30 cellular contexts compared by ENCODE assay signal in the genomic region with DNA sequence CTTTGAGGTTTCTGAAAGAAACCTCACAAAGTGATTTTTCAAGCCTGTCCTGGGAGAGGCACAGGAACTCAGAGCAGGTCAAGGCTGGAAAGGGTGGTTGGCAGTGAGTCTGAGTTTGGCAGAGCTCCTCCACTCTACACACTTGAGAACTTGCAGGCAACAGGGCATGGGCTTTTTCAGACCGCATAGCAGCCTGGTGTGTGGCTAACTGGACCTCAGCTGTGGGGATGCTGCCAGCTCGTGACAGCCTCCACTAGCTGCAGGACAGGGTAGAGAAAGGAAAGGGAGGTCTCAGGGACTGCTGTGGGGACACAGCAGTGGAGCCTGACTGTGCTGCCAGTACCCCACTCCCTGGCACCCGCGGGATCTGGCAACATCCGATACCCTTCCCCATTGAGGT. TPM values are rescaled to one million over a fixed set of nuclear protein-coding genes. Genes with fewer than 3 reads are reported as not detected.
A peak's percentile ranks its signal among the peaks of the same experiment; 100 is the strongest.
DNase-seq lines count a peak whose midpoint lies in the region; ATAC-seq and TF ChIP-seq lines count a peak whose summit lies in the region.
"Had no signal": no experiment of that assay in that cellular context is flagged by ENCODE, and none has a peak within 500 bp of the region (broad histone marks: within the 10 kb centered on the region; RNA-seq: fewer than 3 reads in every experiment).

No MANE protein-coding gene starts in this region.

- DNase-seq in Ammon's horn (ENCODE audit: low spot score) (peak; percentile 47), DMS79 treated with DMSO at 0.1 percent for 48 hours (lab: John Stamatoyannopoulos, UW) (peak; percentile 42), colonic mucosa (no peak), myocyte (ENCODE audit: low read depth) (peak; percentile 77), uterus (no peak), DMS153 (lab: John Stamatoyannopoulos, UW) (no peak), SW 1271 (lab: John Stamatoyannopoulos, UW) (no peak)
- DNase-seq: activated CD4-positive, alpha-beta T cell treated with anti-CD3 and anti-CD28 coated beads, Interleukin-2, amount 10 ng/mL, durations not matched to agents 24 days and 14 days; activated gamma-delta T cell; activated naive CD8-positive, alpha-beta T cell treated with anti-CD3 and anti-CD28 coated beads, Interleukin-2, amount 50 U/mL, for 24 hours; activated T-cell treated with anti-CD3 and anti-CD28 coated beads, Interleukin-2, amount 50 U/mL, for 24 hours; body of pancreas; Calu3; effector memory CD4-positive, alpha-beta T cell; GOT3; HFFc6; Kasumi-1; mesendoderm; naive B cell; NCI-H1694; NCI-H69; OCI-M1; stimulated activated naive CD4-positive, alpha-beta T cell treated with Interleukin-2 at 50 U/mL for 16 hours; T-helper 9 cell had no signal

- no peaks in the 10 kb centered on the region for H3K9me3 ChIP-seq in colonic mucosa
- H3K9me3 ChIP-seq in uterus: no peaks in the 10 kb centered on the region
- H3K9me3 ChIP-seq: body of pancreas, prostate gland, vagina had no signal

- no peak for ATAC-seq in HG02970 (IDR thresholded peaks at IDR 0.05; ENCODE audit: low FRiP score, unreplicated experiment)
- ATAC-seq: activated naive CD8-positive, alpha-beta T cell treated with anti-CD3 and anti-CD28 coated beads, Interleukin-2, amount 50 U/mL, for 24 hours; body of pancreas had no signal

- H3K4me3 ChIP-seq in colonic mucosa: no peak overlapping the region
- H3K4me3 ChIP-seq in uterus: no peak overlapping the region
- H3K4me3 ChIP-seq: body of pancreas, prostate gland, vagina had no signal

- H3K27ac ChIP-seq in colonic mucosa: peak overlapping the region; percentile 77
- H3K27ac ChIP-seq in uterus: no peak overlapping the region
- H3K27ac ChIP-seq: body of pancreas, C4-2B, prostate gland, vagina had no signal

- intact Hi-C loops in colonic mucosa (cut with DNase I): no loop called here
- intact Hi-C loops in uterus (cut with DNase I; ENCODE audit: low total_unique reads): no loop called here

- peak overlapping the region in 1 of 2 donors; percentile 76 for H3K9ac ChIP-seq in colonic mucosa (ENCODE audit: low read depth in 2 of 2, low read length in 2 of 2)

- no peak for TF ChIP-seq CTCF in colonic mucosa (IDR thresholded peaks at IDR 0.05)
- no peak for TF ChIP-seq CTCF in uterus (IDR thresholded peaks at IDR 0.05)

- TF ChIP-seq POLR2A in uterus (IDR thresholded peaks at IDR 0.05): no peak

- H3K27me3 ChIP-seq in colonic mucosa (no peaks in the 10 kb centered on the region), uterus (peaks cover 0 to 6% of the 10 kb centered on the region in 2 donors)
- H3K27me3 ChIP-seq: vagina had no signal

- no peaks in the 10 kb centered on the region for H3K36me3 ChIP-seq in colonic mucosa
- no peaks in the 10 kb centered on the region for H3K36me3 ChIP-seq in uterus
- H3K36me3 ChIP-seq: prostate gland, vagina had no signal

- H3K4me1 ChIP-seq in colonic mucosa: peaks cover 30% of the 10 kb centered on the region
- no peaks in the 10 kb centered on the region for H3K4me1 ChIP-seq in uterus
- H3K4me1 ChIP-seq: prostate gland had no signal

RNA-seq across cellular contexts. Expression of a gene that starts 2.6 kb away (rescaled TPM):
- 100 to 1,000 TPM in 1 of 2 donors, 10 to 100 TPM in 1; 99.3 to 105 TPM for total RNA-seq in colonic mucosa
- total RNA-seq in myocyte: 0.05 and 0.86 TPM in 2 replicates
- 0.37 TPM for polyA plus RNA-seq in myocyte (2012)
- 1 to 10 TPM in 2 of 4 donors, under 1 TPM in 1, not detected in 1; under 0.01 to 1.5 (median 1.0) TPM for total RNA-seq in uterus
- total RNA-seq: Calu3, HFFc6 had no signal

RNA-seq across cellular contexts. Expression of a gene that starts 23.3 kb away (rescaled TPM):
- 100 to 1,000 TPM; 515 to 560 TPM for total RNA-seq in colonic mucosa
- total RNA-seq in myocyte: not detected in 2 replicates
- polyA plus RNA-seq in myocyte (2012): not detected
- total RNA-seq in uterus: not detected
- total RNA-seq: activated CD4-positive, alpha-beta T cell treated with anti-CD3 and anti-CD28 coated beads, Interleukin-2, amount 10 ng/mL, durations not matched to agents 24 days and 14 days; body of pancreas; Calu3; epithelial cell of proximal tubule; HFFc6; temporal lobe had no signal

RNA-seq across cellular contexts. Expression of a gene that starts 28.4 kb away (rescaled TPM):
- total RNA-seq in colonic mucosa (not detected), myocyte (not detected in 2 replicates), uterus (not detected)
- polyA plus RNA-seq in myocyte (2012): not detected
- total RNA-seq: activated CD4-positive, alpha-beta T cell treated with anti-CD3 and anti-CD28 coated beads, Interleukin-2, amount 10 ng/mL, durations not matched to agents 24 days and 14 days; body of pancreas; Calu3; epithelial cell of proximal tubule; HFFc6; prostate gland; temporal lobe; vagina had no signal

RNA-seq across cellular contexts. Expression of a gene that starts 44.4 kb away (rescaled TPM):
- not detected for total RNA-seq in colonic mucosa
- total RNA-seq in myocyte: 0.11 TPM in 1 of 2 replicates, not detected in the other
- polyA plus RNA-seq in myocyte (2012): not detected
- total RNA-seq in uterus: not detected
- total RNA-seq: activated CD4-positive, alpha-beta T cell treated with anti-CD3 and anti-CD28 coated beads, Interleukin-2, amount 10 ng/mL, durations not matched to agents 24 days and 14 days; body of pancreas; Calu3; epithelial cell of proximal tubule; HFFc6; temporal lobe; vagina had no signal

RNA-seq across cellular contexts. Expression of a gene that starts 47.9 kb away (rescaled TPM):
- total RNA-seq in colonic mucosa (not detected), myocyte (2.3 and 8.2 TPM in 2 replicates), uterus (not detected)
- polyA plus RNA-seq in myocyte (2012): 0.58 TPM
- total RNA-seq: activated CD4-positive, alpha-beta T cell treated with anti-CD3 and anti-CD28 coated beads, Interleukin-2, amount 10 ng/mL, durations not matched to agents 24 days and 14 days; body of pancreas; Calu3; epithelial cell of proximal tubule; HFFc6; prostate gland; vagina had no signal

Comparison
In these comparisons a context has a peak if more than half of its experiments do, and no peak if none do; other contexts are left out.
1. DNase-seq: peak in Ammon's horn (single experiment), DMS79 treated with DMSO at 0.1 percent for 48 hours (single experiment) and myocyte (single experiment); none in colonic mucosa (single experiment), uterus (0 of 2), DMS153 (single experiment) and SW 1271 (0 of 2).
2. RNA of a gene that starts 2.6 kb away (total RNA-seq): 99.3 to 105 TPM in colonic mucosa; under 0.01 to 1.5 TPM in uterus and 0.05 to 0.86 TPM in myocyte; every median in the first group is over 10 times any median in the second.
3. RNA of a gene that starts 23.3 kb away (total RNA-seq): 515 to 560 TPM in colonic mucosa; not detected in myocyte and not detected in uterus; every median in the first group is over 100 times any median in the second.